In genomic region chr20:1895674-1896496, GRCh38 we compare ENCODE assay signal across 9 cellular contexts. TPM values are rescaled to one million over a fixed set of nuclear protein-coding genes. Genes with fewer than 3 reads are reported as not detected.
DNase-seq lines count a peak whose midpoint lies in the region; ATAC-seq and TF ChIP-seq lines count a peak whose summit lies in the region.
"Had no signal": no experiment of that assay in that cellular context is flagged by ENCODE, and none has a peak within 500 bp of the region (broad histone marks: within the 10 kb centered on the region; RNA-seq: fewer than 3 reads in every experiment).

No MANE protein-coding gene starts in this region.

- no peaks in the 10 kb centered on the region for H3K9me2 ChIP-seq in hepatocyte (replicated peaks; ENCODE audit: insufficient read depth)

- H4K20me1 ChIP-seq in hepatocyte (ENCODE audit: insufficient read depth, poor library complexity, severe bottlenecking): no peaks in the 10 kb centered on the region

- DNase-seq in HK-2 (ENCODE audit: unreplicated experiment) (peak; percentile 45), hepatocyte (ENCODE audit: low spot score) (peak; percentile 44), skeletal muscle cell (ENCODE audit: low read depth) (no peak), activated gamma-delta T cell treated with Interleukin-2 at 50 U/mL for 16 hours (no peak), middle frontal gyrus (ENCODE audit: extremely low spot score, low spot score) (no peak)
- no peak for DNase-seq in activated naive CD8-positive, alpha-beta T cell treated with anti-CD3 and anti-CD28 coated beads for 36 hours
- DNase-seq in stimulated activated naive CD4-positive, alpha-beta T cell treated with Interleukin-2 at 50 U/mL for 16 hours (lab: John Stamatoyannopoulos, UW): no peak

- H3K36me3 Mint-ChIP-seq in activated naive CD8-positive, alpha-beta T cell treated with anti-CD3 and anti-CD28 coated beads for 36 hours: no peaks in the 10 kb centered on the region

- peak overlapping the region; percentile 81 for H2AFZ ChIP-seq in hepatocyte

- H3K4me3 ChIP-seq in hepatocyte: peak overlapping the region; percentile 82
- peak overlapping the region; percentile 74 for H3K4me3 ChIP-seq in skeletal muscle cell (ENCODE audit: low read depth, low read length)

- H3K4me1 Mint-ChIP-seq in activated naive CD8-positive, alpha-beta T cell treated with anti-CD3 and anti-CD28 coated beads for 36 hours: peaks cover 7% of the 10 kb centered on the region

- H3K79me2 ChIP-seq in hepatocyte: peaks cover 28% of the 10 kb centered on the region

- H3K9me3 Mint-ChIP-seq in activated naive CD8-positive, alpha-beta T cell treated with anti-CD3 and anti-CD28 coated beads for 36 hours: no peaks in the 10 kb centered on the region
- H3K9me3 Mint-ChIP-seq: T-helper 1 cell treated with Interleukin-12 subunit alpha and Interleukin-12 subunit beta and Interleukin-4 antibody, amounts not matched to agents 30 μg/mL and 1 μg/mL, for 36 hours had no signal

- H3K4me1 ChIP-seq in hepatocyte (ENCODE audit: insufficient read depth): peaks cover 18% of the 10 kb centered on the region

- peaks cover 68% of the 10 kb centered on the region for H3K27me3 Mint-ChIP-seq in activated naive CD8-positive, alpha-beta T cell treated with anti-CD3 and anti-CD28 coated beads for 36 hours

- ATAC-seq in GM19324 (IDR thresholded peaks at IDR 0.05; ENCODE audit: low FRiP score, unreplicated experiment): no peak

- 12% methylated on average over 24 of the region's 24 CpGs for WGBS in hepatocyte (ENCODE audit: low lambda C conversion rate, missing lambda C conversion rate)

- no peaks in the 10 kb centered on the region for H3K9me3 ChIP-seq in hepatocyte (ENCODE audit: low read depth)

- H3K4me3 Mint-ChIP-seq in activated naive CD8-positive, alpha-beta T cell treated with anti-CD3 and anti-CD28 coated beads for 36 hours: peak overlapping the region; percentile 39
- H3K4me3 Mint-ChIP-seq: T-helper 1 cell treated with Interleukin-12 subunit alpha and Interleukin-12 subunit beta and Interleukin-4 antibody, amounts not matched to agents 30 μg/mL and 1 μg/mL, for 36 hours had no signal

- TF ChIP-seq CTCF in hepatocyte (IDR thresholded peaks at IDR 0.05; ENCODE audit: poor library complexity): no peak

- no peak overlapping the region for H3K27ac Mint-ChIP-seq in activated naive CD8-positive, alpha-beta T cell treated with anti-CD3 and anti-CD28 coated beads for 36 hours
- H3K27ac Mint-ChIP-seq: T-helper 1 cell treated with Interleukin-12 subunit alpha and Interleukin-12 subunit beta and Interleukin-4 antibody, amounts not matched to agents 30 μg/mL and 1 μg/mL, for 36 hours had no signal

- peak overlapping the region; percentile 95 for H3K27ac ChIP-seq in hepatocyte

- no peaks in the 10 kb centered on the region for H3K27me3 ChIP-seq in hepatocyte

- peak overlapping the region; percentile 98 for H3K4me2 ChIP-seq in hepatocyte

- no peaks in the 10 kb centered on the region for H3K36me3 ChIP-seq in hepatocyte (replicated peaks; ENCODE audit: insufficient read depth, low read depth)

RNA-seq across cellular contexts. Expression of gene SIRPA, which starts 0.7 kb away (rescaled TPM):
- total RNA-seq in activated naive CD8-positive, alpha-beta T cell treated with anti-CD3 and anti-CD28 coated beads for 36 hours: under 1 TPM; 0.12 to 0.31 TPM
- 14.0 and 16.0 TPM in 2 replicates for total RNA-seq in hepatocyte
- polyA plus RNA-seq in hepatocyte: 14.4 and 18.6 TPM in 2 replicates

Comparison
In these comparisons a context has a peak if more than half of its experiments do, and no peak if none do; other contexts are left out.
1. DNase-seq: peak in HK-2 (single experiment) and hepatocyte (single experiment); none in activated naive CD8-positive, alpha-beta T cell treated with anti-CD3 and anti-CD28 coated beads for 36 hours (single experiment), skeletal muscle cell (single experiment), activated gamma-delta T cell treated with Interleukin-2 at 50 U/mL for 16 hours (single experiment), middle frontal gyrus (single experiment) and stimulated activated naive CD4-positive, alpha-beta T cell treated with Interleukin-2 at 50 U/mL for 16 hours (single experiment).
2. RNA of gene SIRPA, which starts 0.7 kb away (total RNA-seq): 14.0 to 16.0 TPM in hepatocyte; 0.12 to 0.31 TPM in activated naive CD8-positive, alpha-beta T cell treated with anti-CD3 and anti-CD28 coated beads for 36 hours; every median in the first group is over 10 times any median in the second.